13 cellular contexts compared by ENCODE assay signal in the genomic region with DNA sequence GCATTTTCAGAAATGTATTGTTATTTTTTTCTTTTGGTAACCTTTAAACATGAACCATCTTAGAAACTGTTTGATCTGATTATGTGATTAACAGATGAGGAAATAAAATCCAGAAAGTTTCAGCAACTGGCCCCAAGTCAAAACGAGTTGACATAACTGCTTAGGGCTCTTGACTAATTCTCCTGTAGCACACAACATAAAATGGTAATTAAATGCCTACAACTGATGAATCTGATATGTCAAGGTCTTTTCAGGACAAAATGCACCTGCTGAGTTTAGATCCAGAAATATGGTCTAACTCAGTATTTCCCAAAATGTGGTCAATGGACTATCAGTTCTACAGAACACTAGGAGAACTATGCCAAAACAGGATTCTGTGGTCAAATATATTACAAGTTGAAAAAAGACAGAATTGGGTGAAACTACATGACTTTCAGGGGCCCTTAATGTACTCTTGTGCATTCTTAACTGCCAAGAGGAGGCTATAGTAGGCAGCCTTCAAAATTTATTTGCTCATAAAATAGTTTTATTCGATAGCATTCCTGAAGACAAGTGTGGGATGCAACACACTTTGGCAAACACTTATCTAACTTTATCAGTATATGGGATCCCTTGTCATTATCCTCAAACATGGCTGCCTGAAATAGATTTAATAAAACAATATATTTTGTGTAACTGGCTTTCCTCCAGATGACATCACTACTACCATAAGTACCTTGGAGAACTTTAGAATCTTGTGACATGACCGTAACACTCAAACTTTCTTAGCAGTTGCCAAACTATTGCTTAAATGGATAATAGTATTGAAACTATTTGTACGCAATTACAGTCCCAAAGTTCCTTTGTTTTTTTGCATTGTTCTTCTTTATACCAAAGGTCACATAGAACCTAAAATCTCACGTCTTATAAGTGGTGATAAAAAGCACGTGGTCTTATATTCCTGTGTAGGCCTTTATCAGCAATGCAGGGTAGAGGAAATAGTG. TPM values are rescaled to one million over a fixed set of nuclear protein-coding genes. Genes with fewer than 3 reads are reported as not detected.
DNase-seq lines count a peak whose midpoint lies in the region; ATAC-seq and TF ChIP-seq lines count a peak whose summit lies in the region.
"Had no signal": no experiment of that assay in that cellular context is flagged by ENCODE, and none has a peak within 500 bp of the region (broad histone marks: within the 10 kb centered on the region; RNA-seq: fewer than 3 reads in every experiment).

No MANE protein-coding gene starts in this region.

- H3K9me3 ChIP-seq in heart right ventricle (peaks cover 0 to 4% (median 0%) of the 10 kb centered on the region in 11 donors), right cardiac atrium (ENCODE audit: control insufficient read depth, low read length) (no peaks in the 10 kb centered on the region), upper lobe of right lung (no peaks in the 10 kb centered on the region)
- no peaks in the 10 kb centered on the region for H3K9me3 ChIP-seq in BLaER1 treated with 17β-estradiol and CSF1 and Interleukin-3, amounts not matched to agents 10 nM and 100 nM (replicated peaks in 1 of 11)
- H3K9me3 ChIP-seq: BE2C had no signal

- H4K20me1 ChIP-seq in BLaER1 treated with 17β-estradiol and CSF1 and Interleukin-3, amounts not matched to agents 10 nM and 100 nM: no peaks in the 10 kb centered on the region

- peak overlapping the region in 7 of 11 experiments; percentile 18 to 74 (median 50); a peak in 12 of 22 replicates for H3K4me2 ChIP-seq in BLaER1 treated with 17β-estradiol and CSF1 and Interleukin-3, amounts not matched to agents 10 nM and 100 nM
- H3K4me2 ChIP-seq: GM23338 had no signal

- no peaks in the 10 kb centered on the region for H3K27me3 ChIP-seq in heart right ventricle
- H3K27me3 ChIP-seq in right cardiac atrium (ENCODE audit: control insufficient read depth, insufficient read depth): no peaks in the 10 kb centered on the region
- no peaks in the 10 kb centered on the region for H3K27me3 ChIP-seq in BLaER1 treated with 17β-estradiol and CSF1 and Interleukin-3, amounts not matched to agents 10 nM and 100 nM
- no peaks in the 10 kb centered on the region for H3K27me3 ChIP-seq in upper lobe of right lung
- H3K27me3 ChIP-seq: BE2C had no signal

- H3K36me3 ChIP-seq in heart right ventricle (no peaks in the 10 kb centered on the region), upper lobe of right lung (no peaks in the 10 kb centered on the region)
- no peaks in the 10 kb centered on the region for H3K36me3 ChIP-seq in BLaER1 treated with 17β-estradiol and CSF1 and Interleukin-3, amounts not matched to agents 10 nM and 100 nM
- H3K36me3 ChIP-seq: BE2C had no signal

- no peak for DNase-seq in heart right ventricle
- no peak for DNase-seq in right cardiac atrium
- DNase-seq in left kidney (ENCODE audit: low read depth, low spot score): peak; percentile 12
- DNase-seq in upper lobe of right lung: no peak
- no peak for DNase-seq in NCI-H82 treated with DMSO at 0.1 percent for 48 hours (lab: John Stamatoyannopoulos, UW; ENCODE audit: unreplicated experiment)
- DNase-seq: BE2C; CD8-positive, alpha-beta memory T cell; DMS53; H7; IMR-90 had no signal

- TF ChIP-seq CTCF in heart right ventricle (IDR thresholded peaks at IDR 0.05): no peak
- no peak for TF ChIP-seq CTCF in upper lobe of right lung (IDR thresholded peaks at IDR 0.05)

- H3K27ac ChIP-seq in heart right ventricle (peak overlapping the region in 6 of 10 donors; percentile 50 to 73 (median 62)), right cardiac atrium (ENCODE audit: low read length) (no peak overlapping the region), upper lobe of right lung (peak overlapping the region; percentile 4)
- H3K27ac ChIP-seq in BLaER1 treated with 17β-estradiol and CSF1 and Interleukin-3, amounts not matched to agents 10 nM and 100 nM: no peak overlapping the region

- H3K4me1 ChIP-seq in heart right ventricle (peaks cover 0 to 28% (median 3%) of the 10 kb centered on the region in 9 donors), right cardiac atrium (ENCODE audit: control insufficient read depth, insufficient read depth, low read length) (no peaks in the 10 kb centered on the region), upper lobe of right lung (peaks cover 9% of the 10 kb centered on the region)
- H3K4me1 ChIP-seq in BLaER1 treated with 17β-estradiol and CSF1 and Interleukin-3, amounts not matched to agents 10 nM and 100 nM: peaks cover 0 to 23% (median 15%) of the 10 kb centered on the region in 10 experiments; a peak in 12 of 20 replicates
- H3K4me1 ChIP-seq: BE2C had no signal

- ATAC-seq in heart right ventricle (no peak), right cardiac atrium (no peak), upper lobe of right lung (no peak), SK-N-SH treated with all-trans-retinoic acid at 6 μM for 48 hours (no peak; the same call in 2 of the 3 replicates)
- ATAC-seq: GM23338 had no signal

- no peak overlapping the region for H3K9ac ChIP-seq in BLaER1 treated with 17β-estradiol and CSF1 and Interleukin-3, amounts not matched to agents 10 nM and 100 nM

- no peak overlapping the region for H3K4me3 ChIP-seq in heart right ventricle
- no peak overlapping the region for H3K4me3 ChIP-seq in right cardiac atrium (ENCODE audit: low read length)
- no peak overlapping the region for H3K4me3 ChIP-seq in BLaER1 treated with 17β-estradiol and CSF1 and Interleukin-3, amounts not matched to agents 10 nM and 100 nM
- H3K4me3 ChIP-seq in upper lobe of right lung: no peak overlapping the region
- H3K4me3 ChIP-seq: GM23338 had no signal

- 72 to 74% methylated on average over 6 of the region's 6 CpGs for WGBS in heart right ventricle, 2 donors
- WGBS in right cardiac atrium: 82% methylated on average over 6 of the region's 6 CpGs

- intact Hi-C loops in heart right ventricle (cut with DNase I): loop anchor here in 1 of 10 donors (10.0 kb wide), 1 partner anchor 144 kb away; no protein-coding TSS in a partner anchor
- intact Hi-C loops in right cardiac atrium (cut with DNase I): no loop called here
- intact Hi-C loops in upper lobe of right lung (cut with DNase I): no loop called here

TF ChIP-seq in SK-N-SH treated with all-trans-retinoic acid at 6 μM for 48 hours, 23 proteins besides CTCF, POLR2A, EP300 and RAD21:
- TF ChIP-seq, protein P1, sequence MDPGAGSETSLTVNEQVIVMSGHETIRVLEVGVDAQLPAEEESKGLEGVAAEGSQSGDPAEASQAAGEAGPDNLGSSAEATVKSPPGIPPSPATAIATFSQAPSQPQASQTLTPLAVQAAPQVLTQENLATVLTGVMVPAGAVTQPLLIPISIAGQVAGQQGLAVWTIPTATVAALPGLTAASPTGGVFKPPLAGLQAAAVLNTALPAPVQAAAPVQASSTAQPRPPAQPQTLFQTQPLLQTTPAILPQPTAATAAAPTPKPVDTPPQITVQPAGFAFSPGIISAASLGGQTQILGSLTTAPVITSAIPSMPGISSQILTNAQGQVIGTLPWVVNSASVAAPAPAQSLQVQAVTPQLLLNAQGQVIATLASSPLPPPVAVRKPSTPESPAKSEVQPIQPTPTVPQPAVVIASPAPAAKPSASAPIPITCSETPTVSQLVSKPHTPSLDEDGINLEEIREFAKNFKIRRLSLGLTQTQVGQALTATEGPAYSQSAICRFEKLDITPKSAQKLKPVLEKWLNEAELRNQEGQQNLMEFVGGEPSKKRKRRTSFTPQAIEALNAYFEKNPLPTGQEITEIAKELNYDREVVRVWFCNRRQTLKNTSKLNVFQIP (CRISPR knock-in tag; IDR thresholded peaks at IDR 0.05; ENCODE audit: borderline replicate concordance, low read depth): no peak
- TF ChIP-seq, protein P2, sequence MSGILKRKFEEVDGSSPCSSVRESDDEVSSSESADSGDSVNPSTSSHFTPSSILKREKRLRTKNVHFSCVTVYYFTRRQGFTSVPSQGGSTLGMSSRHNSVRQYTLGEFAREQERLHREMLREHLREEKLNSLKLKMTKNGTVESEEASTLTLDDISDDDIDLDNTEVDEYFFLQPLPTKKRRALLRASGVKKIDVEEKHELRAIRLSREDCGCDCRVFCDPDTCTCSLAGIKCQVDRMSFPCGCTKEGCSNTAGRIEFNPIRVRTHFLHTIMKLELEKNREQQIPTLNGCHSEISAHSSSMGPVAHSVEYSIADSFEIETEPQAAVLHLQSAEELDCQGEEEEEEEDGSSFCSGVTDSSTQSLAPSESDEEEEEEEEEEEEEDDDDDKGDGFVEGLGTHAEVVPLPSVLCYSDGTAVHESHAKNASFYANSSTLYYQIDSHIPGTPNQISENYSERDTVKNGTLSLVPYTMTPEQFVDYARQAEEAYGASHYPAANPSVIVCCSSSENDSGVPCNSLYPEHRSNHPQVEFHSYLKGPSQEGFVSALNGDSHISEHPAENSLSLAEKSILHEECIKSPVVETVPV (CRISPR knock-in tag; IDR thresholded peaks at IDR 0.05): no peak
- TF ChIP-seq TOX (CRISPR knock-in tag; IDR thresholded peaks at IDR 0.05; ENCODE audit: borderline replicate concordance) (no peak), ISL1 (CRISPR knock-in tag; IDR thresholded peaks at IDR 0.05) (no peak), CSDC2 (CRISPR knock-in tag; IDR thresholded peaks at IDR 0.05) (no peak), ZFP30 (CRISPR knock-in tag; IDR thresholded peaks at IDR 0.05) (no peak), ZNF70 (CRISPR knock-in tag; IDR thresholded peaks at IDR 0.05) (no peak)
- TF ChIP-seq, protein P3, sequence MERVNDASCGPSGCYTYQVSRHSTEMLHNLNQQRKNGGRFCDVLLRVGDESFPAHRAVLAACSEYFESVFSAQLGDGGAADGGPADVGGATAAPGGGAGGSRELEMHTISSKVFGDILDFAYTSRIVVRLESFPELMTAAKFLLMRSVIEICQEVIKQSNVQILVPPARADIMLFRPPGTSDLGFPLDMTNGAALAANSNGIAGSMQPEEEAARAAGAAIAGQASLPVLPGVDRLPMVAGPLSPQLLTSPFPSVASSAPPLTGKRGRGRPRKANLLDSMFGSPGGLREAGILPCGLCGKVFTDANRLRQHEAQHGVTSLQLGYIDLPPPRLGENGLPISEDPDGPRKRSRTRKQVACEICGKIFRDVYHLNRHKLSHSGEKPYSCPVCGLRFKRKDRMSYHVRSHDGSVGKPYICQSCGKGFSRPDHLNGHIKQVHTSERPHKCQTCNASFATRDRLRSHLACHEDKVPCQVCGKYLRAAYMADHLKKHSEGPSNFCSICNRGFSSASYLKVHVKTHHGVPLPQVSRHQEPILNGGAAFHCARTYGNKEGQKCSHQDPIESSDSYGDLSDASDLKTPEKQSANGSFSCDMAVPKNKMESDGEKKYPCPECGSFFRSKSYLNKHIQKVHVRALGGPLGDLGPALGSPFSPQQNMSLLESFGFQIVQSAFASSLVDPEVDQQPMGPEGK (CRISPR knock-in tag; IDR thresholded peaks at IDR 0.05; ENCODE audit: borderline replicate concordance): no peak

RNA-seq across cellular contexts. Expression of a gene that starts 59.4 kb away (rescaled TPM):
- total RNA-seq in heart right ventricle (10 to 100 TPM in 7 of 10 donors, 1 to 10 TPM in 3; 2.9 to 28.9 (median 15.4) TPM), right cardiac atrium (1 to 10 TPM in 2 of 4 donors, under 1 TPM in 2; 0.51 to 1.7 (median 0.94) TPM), upper lobe of right lung (0.58 TPM)
- polyA plus RNA-seq in heart right ventricle (10 to 100 TPM in 1 of 2 donors, 1 to 10 TPM in 1; 5.6 to 12.0 TPM), right cardiac atrium (1.5 TPM)
- polyA plus RNA-seq: CD8-positive, alpha-beta memory T cell had no signal

Comparison
In these comparisons a context has a peak if more than half of its experiments do, and no peak if none do; other contexts are left out.
1. H3K27ac ChIP-seq: peak in heart right ventricle (6 of 10) and upper lobe of right lung (single experiment); none in right cardiac atrium (single experiment) and BLaER1 treated with 17β-estradiol and CSF1 and Interleukin-3, amounts not matched to agents 10 nM and 100 nM (0 of 11).